Comparison of ENCODE assay signal across 23 cellular contexts in genomic region chr2:175571078-175571653, GRCh38.
"Had no signal": no experiment of that assay in that cellular context is flagged by ENCODE, and none has a peak within 500 bp of the region (broad histone marks: within the 10 kb centered on the region; RNA-seq: fewer than 3 reads in every experiment).

No MANE protein-coding gene starts in this region.

- H3K36me3 Mint-ChIP-seq: activated naive CD8-positive, alpha-beta T cell treated with anti-CD3 and anti-CD28 coated beads, Interleukin-2, amount 10 ng/mL, durations not matched to agents 7 days and 5 days; natural killer cell; stimulated activated effector memory CD8-positive, alpha-beta T cell treated with anti-CD3 and anti-CD28 coated beads, Interleukin-12 subunit alpha, Interleukin-12 subunit beta, amount 100 ng/mL, for 72 hours had no signal

- H3K4me3 Mint-ChIP-seq: activated CD4-positive, alpha-beta memory T cell treated with anti-CD3 and anti-CD28 coated beads, Interleukin-2, amount 10 ng/mL, durations not matched to agents 7 days and 5 days; activated CD4-positive, alpha-beta T cell treated with anti-CD3 and anti-CD28 coated beads, Interleukin-2, amount 10 ng/mL, durations not matched to agents 24 days and 14 days; activated naive CD4-positive, alpha-beta T cell treated with anti-CD3 and anti-CD28 coated beads for 36 hours; activated naive CD8-positive, alpha-beta T cell treated with anti-CD3 and anti-CD28 coated beads, Interleukin-2, amount 10 ng/mL, durations not matched to agents 7 days and 5 days; activated T-cell treated with anti-CD3 and anti-CD28 coated beads, Interleukin-2, amount 50 U/mL, for 72 hours; natural killer cell; stimulated activated effector memory CD8-positive, alpha-beta T cell treated with anti-CD3 and anti-CD28 coated beads, Interleukin-12 subunit alpha, Interleukin-12 subunit beta, amount 100 ng/mL, for 72 hours had no signal

- H3K4me1 Mint-ChIP-seq: activated CD4-positive, alpha-beta memory T cell treated with anti-CD3 and anti-CD28 coated beads, Interleukin-2, amount 10 ng/mL, durations not matched to agents 7 days and 5 days had no signal

- H3K4me1 ChIP-seq: stomach, suprapubic skin, tibial nerve had no signal

- H3K27me3 ChIP-seq: heart left ventricle, stomach, suprapubic skin, tibial nerve had no signal

- DNase-seq: activated CD4-positive, alpha-beta memory T cell treated with anti-CD3 and anti-CD28 coated beads, Interleukin-2, amount 10 ng/mL, durations not matched to agents 7 days and 5 days; activated CD4-positive, alpha-beta T cell treated with anti-CD3 and anti-CD28 coated beads, Interleukin-2, amount 10 ng/mL, durations not matched to agents 24 days and 14 days; activated effector memory CD4-positive, alpha-beta T cell treated with Interleukin-2 at 50 U/mL for 16 hours; activated naive CD4-positive, alpha-beta T cell treated with anti-CD3 and anti-CD28 coated beads for 36 hours; activated naive CD8-positive, alpha-beta T cell treated with anti-CD3 and anti-CD28 coated beads, Interleukin-2, amount 10 ng/mL, durations not matched to agents 7 days and 5 days; activated T-cell treated with anti-CD3 and anti-CD28 coated beads, Interleukin-2, amount 50 U/mL, for 72 hours; amygdala; cerebellar nuclear complex; heart left ventricle; left ventricle myocardium superior; mammary epithelial cell; midbrain; natural killer cell; stimulated activated CD4-positive, alpha-beta T cell treated with anti-CD3 and anti-CD28 coated beads, Interleukin-12 subunit alpha, Interleukin-12 subunit beta, amount 100 ng/mL, for 4 hours; stimulated activated CD4-positive, alpha-beta T cell treated with anti-CD3 and anti-CD28 coated beads, Interleukin-1b, Interleukin-23, amount 100 ng/mL, for 48 hours; stomach had no signal

- H3K9me3 Mint-ChIP-seq: activated CD4-positive, alpha-beta memory T cell treated with anti-CD3 and anti-CD28 coated beads, Interleukin-2, amount 10 ng/mL, durations not matched to agents 7 days and 5 days; activated CD4-positive, alpha-beta T cell treated with anti-CD3 and anti-CD28 coated beads, Interleukin-2, amount 10 ng/mL, durations not matched to agents 24 days and 14 days; activated naive CD8-positive, alpha-beta T cell treated with anti-CD3 and anti-CD28 coated beads, Interleukin-2, amount 10 ng/mL, durations not matched to agents 7 days and 5 days; activated T-cell treated with anti-CD3 and anti-CD28 coated beads, Interleukin-2, amount 50 U/mL, for 72 hours; natural killer cell; stimulated activated effector memory CD8-positive, alpha-beta T cell treated with anti-CD3 and anti-CD28 coated beads, Interleukin-12 subunit alpha, Interleukin-12 subunit beta, amount 100 ng/mL, for 72 hours had no signal

- ATAC-seq: activated CD4-positive, CD25-positive, alpha-beta regulatory T cell treated with anti-CD3 and anti-CD28 coated beads, Interleukin-2, amount 50 U/mL, for 24 hours; heart left ventricle; left ventricle myocardium superior; natural killer cell; stimulated activated effector memory CD8-positive, alpha-beta T cell treated with anti-CD3 and anti-CD28 coated beads, Interleukin-12 subunit alpha, Interleukin-12 subunit beta, amount 100 ng/mL, for 72 hours had no signal

- H3K27ac Mint-ChIP-seq: activated CD4-positive, alpha-beta memory T cell treated with anti-CD3 and anti-CD28 coated beads, Interleukin-2, amount 10 ng/mL, durations not matched to agents 7 days and 5 days; activated CD4-positive, alpha-beta T cell treated with anti-CD3 and anti-CD28 coated beads, Interleukin-2, amount 10 ng/mL, durations not matched to agents 24 days and 14 days; activated naive CD4-positive, alpha-beta T cell treated with anti-CD3 and anti-CD28 coated beads for 36 hours; activated naive CD8-positive, alpha-beta T cell treated with anti-CD3 and anti-CD28 coated beads, Interleukin-2, amount 10 ng/mL, durations not matched to agents 7 days and 5 days; activated T-cell treated with anti-CD3 and anti-CD28 coated beads, Interleukin-2, amount 50 U/mL, for 72 hours; natural killer cell; progenitor cell of endocrine pancreas; stimulated activated effector memory CD8-positive, alpha-beta T cell treated with anti-CD3 and anti-CD28 coated beads, Interleukin-12 subunit alpha, Interleukin-12 subunit beta, amount 100 ng/mL, for 72 hours had no signal

- H3K27ac ChIP-seq: coronary artery, heart left ventricle, stomach, suprapubic skin, tibial nerve, VCaP had no signal

- H3K4me3 ChIP-seq: coronary artery, heart left ventricle, stomach, suprapubic skin, tibial nerve had no signal

- H3K9me3 ChIP-seq: heart left ventricle, stomach, suprapubic skin, tibial nerve had no signal

- H3K36me3 ChIP-seq: heart left ventricle, stomach, suprapubic skin, tibial nerve had no signal
